Comparison of ENCODE assay signal across 19 cellular contexts in the genomic region with DNA sequence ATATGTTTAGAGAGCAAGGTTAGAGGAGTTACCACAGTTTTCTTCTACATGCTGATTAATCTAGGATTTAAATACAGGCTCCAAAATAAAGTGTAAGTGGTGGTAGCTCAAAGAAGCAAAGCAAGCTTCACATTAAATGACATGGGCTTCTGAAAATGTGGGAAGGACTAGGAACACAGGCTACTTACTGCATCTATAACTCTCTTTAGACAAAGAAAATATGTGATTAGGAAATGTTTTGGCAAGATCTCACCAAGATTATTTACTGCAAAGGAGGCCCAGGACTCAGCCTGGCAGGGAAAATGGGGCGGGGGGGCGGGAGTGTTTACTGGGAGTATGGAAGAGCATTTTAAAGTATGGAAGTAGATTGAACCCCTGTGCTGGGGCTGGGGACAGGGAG. TPM values are rescaled to one million over a fixed set of nuclear protein-coding genes. Genes with fewer than 3 reads are reported as not detected.
DNase-seq lines count a peak whose midpoint lies in the region; ATAC-seq and TF ChIP-seq lines count a peak whose summit lies in the region.
"Had no signal": no experiment of that assay in that cellular context is flagged by ENCODE, and none has a peak within 500 bp of the region (broad histone marks: within the 10 kb centered on the region; RNA-seq: fewer than 3 reads in every experiment).

No MANE protein-coding gene starts in this region.

- H4K8ac ChIP-seq in mesendoderm (ENCODE audit: low read depth, low read length) (no peak overlapping the region), H9 (replicated peaks; ENCODE audit: insufficient read length, low read depth, low read length) (no peak overlapping the region)

- no peak for TF ChIP-seq EP300 in stomach (IDR thresholded peaks at IDR 0.05)

- no peak overlapping the region for H2BK120ac ChIP-seq in mesendoderm (ENCODE audit: low read depth, low read length)
- no peak overlapping the region for H2BK120ac ChIP-seq in H9 (ENCODE audit: low read depth, low read length, poor library complexity, severe bottlenecking)

- no peak overlapping the region for H4K5ac ChIP-seq in mesendoderm (ENCODE audit: low read length)
- H4K5ac ChIP-seq in H9 (ENCODE audit: insufficient read length, low read depth, low read length): no peak overlapping the region

- H3K36me3 Mint-ChIP-seq in dendritic cell treated with granulocyte-macrophage colony-stimulating factor and Interleukin-4, amounts not matched to agents 40 ng/mL and 50 ng/mL, for 4 days (ENCODE audit: low read depth): peaks cover 74% of the 10 kb centered on the region
- no peaks in the 10 kb centered on the region; a peak in 1 of 7 replicates for H3K36me3 Mint-ChIP-seq in H9 (ENCODE audit: insufficient read depth in 1 of 3, low read depth in 3 of 3)

- H3T11ph ChIP-seq in H9 (ENCODE audit: low read length): no peak overlapping the region

- H3K27me3 Mint-ChIP-seq in dendritic cell treated with granulocyte-macrophage colony-stimulating factor and Interleukin-4, amounts not matched to agents 40 ng/mL and 50 ng/mL, for 4 days: no peaks in the 10 kb centered on the region
- H3K27me3 Mint-ChIP-seq in H9 (ENCODE audit: low read depth): no peaks in the 10 kb centered on the region

- no peaks in the 10 kb centered on the region for H4K20me1 ChIP-seq in H9 (ENCODE audit: control insufficient read depth, insufficient read depth, insufficient read length)

- peaks cover 94% of the 10 kb centered on the region for H3K4me1 Mint-ChIP-seq in dendritic cell treated with granulocyte-macrophage colony-stimulating factor and Interleukin-4, amounts not matched to agents 40 ng/mL and 50 ng/mL, for 4 days (ENCODE audit: low read depth)
- peaks cover 24 to 29% of the 10 kb centered on the region in 2 experiments for H3K4me1 Mint-ChIP-seq in H9

- H3K56ac ChIP-seq in mesendoderm (ENCODE audit: low read length) (no peak overlapping the region), H9 (ENCODE audit: insufficient read length, low read depth, low read length) (no peak overlapping the region)

- H3K27me3 ChIP-seq in mesendoderm (ENCODE audit: insufficient read depth, low read length, poor library complexity) (no peaks in the 10 kb centered on the region), stomach (no peaks in the 10 kb centered on the region), H9 (ENCODE audit: insufficient read depth, low read length) (no peaks in the 10 kb centered on the region)
- H3K27me3 ChIP-seq: colonic mucosa, hepatocyte had no signal

- no peak overlapping the region for H3K27ac ChIP-seq in mesendoderm (ENCODE audit: low read depth, low read length)
- H3K27ac ChIP-seq in stomach: peak overlapping the region in 4 of 5 donors; percentile 50 to 73 (median 65)
- no peak overlapping the region for H3K27ac ChIP-seq in H9 (ENCODE audit: insufficient read length, low read depth, low read length)
- H3K27ac ChIP-seq: C4-2B, colonic mucosa, hepatocyte, KMS-11 had no signal

- TF ChIP-seq CTCF in stomach (IDR thresholded peaks at IDR 0.05) (no peak), H9 (conservative IDR thresholded peaks at IDR 0.05) (no peak), GM10248 (IDR thresholded peaks at IDR 0.05; ENCODE audit: control extremely low read depth, extremely low read depth, low read depth, missing control alignments) (no peak)

- H3K27ac Mint-ChIP-seq in dendritic cell treated with granulocyte-macrophage colony-stimulating factor and Interleukin-4, amounts not matched to agents 40 ng/mL and 50 ng/mL, for 4 days: peak overlapping the region; percentile 35
- no peak overlapping the region for H3K27ac Mint-ChIP-seq in H9

- H2AFZ ChIP-seq in H9 (ENCODE audit: low read length): no peak overlapping the region
- H2AFZ ChIP-seq: hepatocyte had no signal

- no peak overlapping the region for H3K14ac ChIP-seq in H9 (ENCODE audit: insufficient read depth, low read length)

- no peak overlapping the region for H2AK5ac ChIP-seq in mesendoderm (ENCODE audit: low read length)
- H2AK5ac ChIP-seq in H9 (ENCODE audit: insufficient read length, low read length): no peak overlapping the region

- no peak for TF ChIP-seq POLR2A in stomach (IDR thresholded peaks at IDR 0.05)

- intact Hi-C loops in dendritic cell treated with granulocyte-macrophage colony-stimulating factor and Interleukin-4, amounts not matched to agents 40 ng/mL and 50 ng/mL, for 4 days (cut with micrococcal nuclease): loop anchor here (5.0 kb wide), 1 partner anchor 37 kb away; no protein-coding TSS in a partner anchor
- intact Hi-C loops in stomach (cut with DNase I; ENCODE audit: low total_unique reads): no loop called here

- WGBS in mesendoderm (ENCODE audit: extremely low coverage, insufficient coverage, low lambda C conversion rate): no CpG with 5 or more reads among the region's 2 CpGs
- 35 to 63% (median 44%) methylated on average over 2 of the region's 2 CpGs for WGBS in stomach, 5 donors
- WGBS in H9 (ENCODE audit: extremely low coverage, insufficient read length, low lambda C conversion rate): no CpG with 5 or more reads among the region's 2 CpGs

- H3K23ac ChIP-seq in mesendoderm (ENCODE audit: low read length): no peak overlapping the region
- no peak overlapping the region for H3K23ac ChIP-seq in H9 (ENCODE audit: insufficient read length, low read depth, low read length)

- H3K4me3 Mint-ChIP-seq in dendritic cell treated with granulocyte-macrophage colony-stimulating factor and Interleukin-4, amounts not matched to agents 40 ng/mL and 50 ng/mL, for 4 days: no peak overlapping the region
- no peak overlapping the region for H3K4me3 Mint-ChIP-seq in H9

- H3K4me2 ChIP-seq in mesendoderm (ENCODE audit: low read length): no peak overlapping the region
- H3K4me2 ChIP-seq in H9 (ENCODE audit: insufficient read depth, insufficient read length, low read length): no peak overlapping the region
- H3K4me2 ChIP-seq: hepatocyte, KMS-11 had no signal

- H2BK5ac ChIP-seq in mesendoderm (ENCODE audit: low read length) (no peak overlapping the region), H9 (ENCODE audit: insufficient read length, low read length) (no peak overlapping the region)

- no peaks in the 10 kb centered on the region for H3K9me3 ChIP-seq in stomach
- no peaks in the 10 kb centered on the region for H3K9me3 ChIP-seq in H9 (ENCODE audit: control insufficient read depth, low read depth, low read length)
- H3K9me3 ChIP-seq: colonic mucosa, HAP-1 had no signal

- no peak for ATAC-seq in GM21360 (IDR thresholded peaks at IDR 0.05; ENCODE audit: unreplicated experiment)

- H3K4me3 ChIP-seq in mesendoderm (ENCODE audit: low read length): no peak overlapping the region
- H3K4me3 ChIP-seq in stomach: no peak overlapping the region
- H3K4me3 ChIP-seq: colonic mucosa, HAP-1, hepatocyte had no signal

- H3K79me1 ChIP-seq in mesendoderm (ENCODE audit: low read length) (peaks cover 7% of the 10 kb centered on the region), H9 (ENCODE audit: insufficient read depth, low read depth, low read length, poor library complexity, severe bottlenecking) (no peaks in the 10 kb centered on the region)

- peaks cover 10% of the 10 kb centered on the region for H3K4me1 ChIP-seq in mesendoderm (ENCODE audit: control insufficient read depth, low read depth, low read length)
- H3K4me1 ChIP-seq in stomach: peaks cover 43 to 89% (median 68%) of the 10 kb centered on the region in 4 donors
- H3K4me1 ChIP-seq in H9 (ENCODE audit: insufficient read depth, low read length): peaks cover 2% of the 10 kb centered on the region

- H3K36me3 ChIP-seq in mesendoderm (ENCODE audit: control insufficient read depth, insufficient read depth, low read length) (no peaks in the 10 kb centered on the region), stomach (no peaks in the 10 kb centered on the region)
- H3K36me3 ChIP-seq: colonic mucosa, HAP-1 had no signal

- CTCF ChIA-PET in GM10248 (lab: Yijun Ruan, JAX): interaction anchor here (1.0 to 4.4 kb wide), 2 partner anchors 11 to 33 kb away, joined by 3 to 23 read pairs; no protein-coding TSS in a partner anchor

- H3K9me3 Mint-ChIP-seq in dendritic cell treated with granulocyte-macrophage colony-stimulating factor and Interleukin-4, amounts not matched to agents 40 ng/mL and 50 ng/mL, for 4 days: no peaks in the 10 kb centered on the region
- no peaks in the 10 kb centered on the region for H3K9me3 Mint-ChIP-seq in H9

- no peak overlapping the region for H3K4ac ChIP-seq in mesendoderm (ENCODE audit: low read depth, low read length)
- H3K4ac ChIP-seq in H9 (ENCODE audit: low read depth, low read length): no peak overlapping the region

- H2BK12ac ChIP-seq in H9 (ENCODE audit: insufficient read length, low read depth, low read length): no peak overlapping the region

- H3K23me2 ChIP-seq in H9 (ENCODE audit: insufficient read length, low read depth, low read length, poor library complexity, severe bottlenecking): no peaks in the 10 kb centered on the region

- H2BK15ac ChIP-seq in mesendoderm (replicated peaks; ENCODE audit: low read depth) (no peak overlapping the region), H9 (ENCODE audit: low read depth, low read length) (no peak overlapping the region)

- no peaks in the 10 kb centered on the region for H3K79me2 ChIP-seq in mesendoderm (ENCODE audit: control insufficient read depth, insufficient read depth, low read length)
- H3K79me2 ChIP-seq in H9 (ENCODE audit: insufficient read depth, low read length): peaks cover 3% of the 10 kb centered on the region; the same call in 1 of the 2 replicates

- POLR2A ChIA-PET in GM10248 (lab: Yijun Ruan, JAX): interaction anchor here (0.6 kb wide), 1 partner anchor 1048 kb away, joined by 3 read pairs; no protein-coding TSS in a partner anchor

- no peak overlapping the region for H2BK20ac ChIP-seq in H9 (ENCODE audit: low read depth, low read length, poor library complexity, severe bottlenecking)

- H3K9ac ChIP-seq in mesendoderm (ENCODE audit: low read length) (no peak overlapping the region), H9 (ENCODE audit: extremely low read depth, insufficient read length, low read length) (no peak overlapping the region)
- H3K9ac ChIP-seq: KMS-11 had no signal

- DNase-seq in GM04504 (ENCODE audit: low read depth): peak; percentile 15
- no peak for DNase-seq in mesendoderm
- DNase-seq in stomach: no peak
- no peak for DNase-seq in H9
- DNase-seq in GM10248 (ENCODE audit: extremely low spot score): no peak
- DNase-seq in SHP77 (lab: John Stamatoyannopoulos, UW): no peak
- DNase-seq: activated CD4-positive, alpha-beta T cell treated with anti-CD3 and anti-CD28 coated beads for 1 hour; activated effector memory CD4-positive, alpha-beta T cell treated with Interleukin-2 at 50 U/mL for 16 hours; colonic mucosa; kidney glomerular epithelial cell; NCI-H1105; SIG-M5; stimulated activated CD4-positive, alpha-beta T cell treated with anti-CD3 and anti-CD28 coated beads, Interleukin-4, amount 100 ng/mL, for 1 hour had no signal

- no peak overlapping the region for H4K91ac ChIP-seq in H9 (ENCODE audit: insufficient read length, low read depth, low read length)

- H3K18ac ChIP-seq in mesendoderm (ENCODE audit: low read length) (peak overlapping the region; percentile 42), H9 (ENCODE audit: insufficient read length, low read depth, low read length) (no peak overlapping the region)

RNA-seq across cellular contexts. Expression of gene ETV6, which starts 39.4 kb away (rescaled TPM):
- 6.9 TPM for polyA plus RNA-seq in mesendoderm (2013, experiment 1 of 2)
- 7.1 TPM for polyA plus RNA-seq in mesendoderm (2013, experiment 2 of 2)
- total RNA-seq in stomach: 10 to 100 TPM; 11.6 to 60.3 (median 19.1) TPM
- polyA plus RNA-seq in stomach: 1 to 10 TPM; 4.1 to 7.3 (median 4.4) TPM
- total RNA-seq in H9 (2021): 25.2 and 28.7 TPM in 2 replicates

Comparison
In these comparisons a context has a peak if more than half of its experiments do, and no peak if none do; other contexts are left out.
1. H3K27ac ChIP-seq: peak in stomach (4 of 5); none in mesendoderm (single experiment) and H9 (single experiment).